In the genomic region with DNA sequence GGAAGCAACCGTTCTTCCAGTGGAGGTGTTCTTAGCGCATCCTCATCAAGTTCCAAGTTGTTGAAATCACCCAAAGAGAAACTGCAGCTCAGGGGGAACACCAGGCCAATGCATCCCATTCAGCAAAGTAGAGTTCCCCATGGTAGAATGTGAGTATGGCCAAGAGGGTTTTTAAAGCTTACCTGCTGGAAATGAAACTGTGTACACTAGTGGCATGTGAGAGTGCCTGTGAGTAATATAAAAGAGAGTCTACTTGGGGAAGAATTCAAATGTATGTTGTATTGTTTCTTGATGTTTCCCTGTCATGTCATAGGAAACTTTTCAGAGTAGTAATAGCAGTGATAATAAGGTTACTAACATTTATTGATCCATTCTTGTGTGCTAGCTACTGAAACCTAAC, we compare ENCODE assay signal across 1 cellular context.
TF ChIP-seq lines count a peak whose summit lies in the region.

No MANE protein-coding gene starts in this region.

TF ChIP-seq in WTC11, 78 proteins besides CTCF, POLR2A, EP300 and RAD21 (continued from another document):
- TF ChIP-seq, protein P1, sequence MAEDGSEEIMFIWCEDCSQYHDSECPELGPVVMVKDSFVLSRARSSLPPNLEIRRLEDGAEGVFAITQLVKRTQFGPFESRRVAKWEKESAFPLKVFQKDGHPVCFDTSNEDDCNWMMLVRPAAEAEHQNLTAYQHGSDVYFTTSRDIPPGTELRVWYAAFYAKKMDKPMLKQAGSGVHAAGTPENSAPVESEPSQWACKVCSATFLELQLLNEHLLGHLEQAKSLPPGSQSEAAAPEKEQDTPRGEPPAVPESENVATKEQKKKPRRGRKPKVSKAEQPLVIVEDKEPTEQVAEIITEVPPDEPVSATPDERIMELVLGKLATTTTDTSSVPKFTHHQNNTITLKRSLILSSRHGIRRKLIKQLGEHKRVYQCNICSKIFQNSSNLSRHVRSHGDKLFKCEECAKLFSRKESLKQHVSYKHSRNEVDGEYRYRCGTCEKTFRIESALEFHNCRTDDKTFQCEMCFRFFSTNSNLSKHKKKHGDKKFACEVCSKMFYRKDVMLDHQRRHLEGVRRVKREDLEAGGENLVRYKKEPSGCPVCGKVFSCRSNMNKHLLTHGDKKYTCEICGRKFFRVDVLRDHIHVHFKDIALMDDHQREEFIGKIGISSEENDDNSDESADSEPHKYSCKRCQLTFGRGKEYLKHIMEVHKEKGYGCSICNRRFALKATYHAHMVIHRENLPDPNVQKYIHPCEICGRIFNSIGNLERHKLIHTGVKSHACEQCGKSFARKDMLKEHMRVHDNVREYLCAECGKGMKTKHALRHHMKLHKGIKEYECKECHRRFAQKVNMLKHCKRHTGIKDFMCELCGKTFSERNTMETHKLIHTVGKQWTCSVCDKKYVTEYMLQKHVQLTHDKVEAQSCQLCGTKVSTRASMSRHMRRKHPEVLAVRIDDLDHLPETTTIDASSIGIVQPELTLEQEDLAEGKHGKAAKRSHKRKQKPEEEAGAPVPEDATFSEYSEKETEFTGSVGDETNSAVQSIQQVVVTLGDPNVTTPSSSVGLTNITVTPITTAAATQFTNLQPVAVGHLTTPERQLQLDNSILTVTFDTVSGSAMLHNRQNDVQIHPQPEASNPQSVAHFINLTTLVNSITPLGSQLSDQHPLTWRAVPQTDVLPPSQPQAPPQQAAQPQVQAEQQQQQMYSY (CRISPR knock-in tag; IDR thresholded peaks at IDR 0.05) = no peak
